1 cellular context compared by ENCODE assay signal in genomic region chr13:95955719-95956118, GRCh38.
TF ChIP-seq lines count a peak whose summit lies in the region.

No MANE protein-coding gene starts in this region.

TF ChIP-seq in GM12878, 131 proteins besides CTCF, POLR2A, EP300 and RAD21 (continued from another document):
- no peak for TF ChIP-seq MEF2B (IDR thresholded peaks at IDR 0.05; ENCODE audit: partially characterized antibody, poor library complexity, severe bottlenecking)
- TF ChIP-seq PAX8 (IDR thresholded peaks at IDR 0.05), result no peak
- TF ChIP-seq HDGF (IDR thresholded peaks at IDR 0.05), result no peak
- TF ChIP-seq ZBTB4 (CRISPR knock-in tag; IDR thresholded peaks at IDR 0.05), result no peak
- TF ChIP-seq ZNF274 (IDR thresholded peaks at IDR 0.05; ENCODE audit: insufficient read depth, insufficient read length), result no peak
- TF ChIP-seq USF1 (IDR thresholded peaks at IDR 0.05; ENCODE audit: borderline replicate concordance, extremely low read length, insufficient read depth, low read depth, low read length), result no peak
- TF ChIP-seq ZNF592 (IDR thresholded peaks at IDR 0.05), result no peak
- TF ChIP-seq IRF4 (IDR thresholded peaks at IDR 0.05; ENCODE audit: low read depth, low read length), result no peak
- no peak for TF ChIP-seq RB1 (IDR thresholded peaks at IDR 0.05; ENCODE audit: borderline replicate concordance)
- TF ChIP-seq KDM1A (IDR thresholded peaks at IDR 0.05; ENCODE audit: borderline replicate concordance), result no peak
- TF ChIP-seq ZNF687 (IDR thresholded peaks at IDR 0.05), result no peak
- TF ChIP-seq ZNF622 (IDR thresholded peaks at IDR 0.05), result no peak
- TF ChIP-seq MYB (IDR thresholded peaks at IDR 0.05; ENCODE audit: borderline replicate concordance, low read depth, low read length), result no peak
- no peak for TF ChIP-seq GATAD2B (conservative IDR thresholded peaks at IDR 0.05; ENCODE audit: low read depth)
- no peak for TF ChIP-seq GABPA (IDR thresholded peaks at IDR 0.05; ENCODE audit: low read depth)
